ENCODE assay signal across 8 cellular contexts in the genomic region with DNA sequence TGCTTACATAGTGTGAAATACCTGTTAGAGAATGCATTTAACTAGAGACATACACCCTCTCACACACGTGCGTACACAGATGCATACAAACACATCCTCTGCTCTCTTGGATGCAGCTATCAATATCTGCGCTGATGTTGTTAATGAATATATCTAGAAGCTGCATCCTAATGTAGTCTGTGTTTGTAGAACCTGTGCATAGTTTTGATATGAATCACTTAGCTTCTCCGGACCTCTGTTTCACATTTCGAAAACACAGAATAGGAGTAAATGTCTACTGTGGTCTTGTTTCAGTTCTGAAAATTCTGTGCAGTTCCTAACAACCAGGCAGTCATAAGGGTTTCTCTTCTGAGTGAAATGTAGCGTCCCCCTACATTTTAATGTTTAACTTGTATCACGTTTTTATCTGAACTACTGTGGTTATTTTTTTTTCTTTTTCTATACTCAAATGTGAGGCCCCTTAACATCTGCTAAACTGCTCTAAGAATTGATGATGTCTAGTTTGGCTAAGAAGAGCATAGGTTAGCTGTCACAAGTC.
DNase-seq lines count a peak whose midpoint lies in the region; ATAC-seq and TF ChIP-seq lines count a peak whose summit lies in the region.

No MANE protein-coding gene starts in this region.

- H3F3A ChIP-seq in OCI-LY1 (ENCODE audit: insufficient read depth, low read length) = no peaks in the 10 kb centered on the region

- peak overlapping the region; percentile 24 for H3K4me3 ChIP-seq in OCI-LY1 (ENCODE audit: low read depth, low read length, poor library complexity, severe bottlenecking)
- H3K4me3 ChIP-seq in osteoblast (ENCODE audit: insufficient read depth, low read length) = no peak overlapping the region

- no peaks in the 10 kb centered on the region for H3K9me2 ChIP-seq in OCI-LY1 (ENCODE audit: low read depth, low read length)

- H4K20me1 ChIP-seq in OCI-LY1 (ENCODE audit: insufficient read depth, low read length) (no peaks in the 10 kb centered on the region), osteoblast (ENCODE audit: insufficient read depth, low read length) (no peaks in the 10 kb centered on the region)

- H3K27ac ChIP-seq in OCI-LY1 (ENCODE audit: low read depth, low read length, poor library complexity, severe bottlenecking) (peak overlapping the region; percentile 25), osteoblast (ENCODE audit: low read depth, low read length) (no peak overlapping the region)

- ATAC-seq in GM18873 (IDR thresholded peaks at IDR 0.05; ENCODE audit: low FRiP score, unreplicated experiment) (peak; percentile 95), HG02623 (IDR thresholded peaks at IDR 0.05; ENCODE audit: unreplicated experiment) (peak; percentile 97)

- peak; percentile 32 to 46 for DNase-seq in lung microvascular endothelial cell (ENCODE audit: low read depth in 2 of 2)
- no peak for DNase-seq in NCI-H524 (lab: John Stamatoyannopoulos, UW)
- DNase-seq in osteoblast (ENCODE audit: insufficient read length, low spot score, missing footprints) = no peak
- no peak for DNase-seq in H4 (ENCODE audit: low spot score)
- no peak for DNase-seq in occipital lobe (lab: John Stamatoyannopoulos, UW)

- peak overlapping the region; percentile 7; the same call in 1 of the 2 replicates for H3K9ac ChIP-seq in OCI-LY1 (ENCODE audit: low read length)

- H3K4me1 ChIP-seq in OCI-LY1 (ENCODE audit: insufficient read depth, low read length, severe bottlenecking) (peaks cover 59% of the 10 kb centered on the region), osteoblast (ENCODE audit: insufficient read depth, low read length) (peaks cover 7% of the 10 kb centered on the region)

- H3K9me3 ChIP-seq in OCI-LY1 (ENCODE audit: low read length) (no peaks in the 10 kb centered on the region), osteoblast (ENCODE audit: low read depth, low read length) (no peaks in the 10 kb centered on the region)

- H3K79me2 ChIP-seq in OCI-LY1 (ENCODE audit: insufficient read depth, low read length) (peaks cover 18% of the 10 kb centered on the region; the same call in 1 of the 2 replicates), osteoblast (ENCODE audit: insufficient read depth, low read length) (peaks cover 45% of the 10 kb centered on the region)

- no peaks in the 10 kb centered on the region for H3K27me3 ChIP-seq in OCI-LY1 (ENCODE audit: insufficient read depth, low read length)
- H3K27me3 ChIP-seq in osteoblast (ENCODE audit: insufficient read depth, low read length) = no peaks in the 10 kb centered on the region

- H2AFZ ChIP-seq in OCI-LY1 (ENCODE audit: low read length) (no peak overlapping the region), osteoblast (ENCODE audit: low read length) (no peak overlapping the region)

- TF ChIP-seq CTCF in OCI-LY1 (IDR thresholded peaks at IDR 0.05; ENCODE audit: low read length) = no peak
- TF ChIP-seq CTCF in osteoblast (IDR thresholded peaks at IDR 0.05; ENCODE audit: extremely low read depth, low read depth, low read length) = no peak

- H3K36me3 ChIP-seq in OCI-LY1 (ENCODE audit: insufficient read depth, low read length) = peaks cover 12% of the 10 kb centered on the region; the same call in 1 of the 2 replicates
- H3K36me3 ChIP-seq in osteoblast (ENCODE audit: insufficient read depth, low read length) = no peaks in the 10 kb centered on the region

- H3K4me2 ChIP-seq in OCI-LY1 (ENCODE audit: low read length) = peak overlapping the region; percentile 50
- no peak overlapping the region for H3K4me2 ChIP-seq in osteoblast (ENCODE audit: insufficient read depth, low read length)

Comparison
In these comparisons a context has a peak if more than half of its experiments do, and no peak if none do; other contexts are left out.
1. DNase-seq: peak in lung microvascular endothelial cell (2 of 2); none in NCI-H524 (0 of 2), osteoblast (single experiment), H4 (single experiment) and occipital lobe (single experiment).